In the genomic region with DNA sequence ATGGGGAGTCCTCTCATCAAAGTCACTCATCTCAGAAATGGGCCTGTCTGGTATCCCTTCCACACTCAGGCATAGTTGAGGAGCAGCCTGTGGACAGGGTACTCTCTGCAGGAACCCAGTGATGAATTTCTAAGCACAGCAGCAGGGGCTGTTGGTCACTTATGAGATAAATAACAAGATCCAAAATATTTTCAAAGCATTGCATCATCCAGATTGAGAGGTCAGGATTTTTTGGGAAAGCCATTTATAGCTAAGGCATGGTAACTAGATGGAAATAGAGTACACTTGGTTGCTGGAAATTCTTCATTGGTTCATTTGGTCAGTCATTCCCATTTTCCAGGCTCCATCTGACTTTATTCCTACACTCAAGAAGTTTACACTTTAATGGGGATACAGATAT, we compare ENCODE assay signal across 1 cellular context.
TF ChIP-seq lines count a peak whose summit lies in the region.

No MANE protein-coding gene starts in this region.

TF ChIP-seq in WTC11, 78 proteins besides CTCF, POLR2A, EP300 and RAD21 (continued from another document):
- TF ChIP-seq, protein P1, sequence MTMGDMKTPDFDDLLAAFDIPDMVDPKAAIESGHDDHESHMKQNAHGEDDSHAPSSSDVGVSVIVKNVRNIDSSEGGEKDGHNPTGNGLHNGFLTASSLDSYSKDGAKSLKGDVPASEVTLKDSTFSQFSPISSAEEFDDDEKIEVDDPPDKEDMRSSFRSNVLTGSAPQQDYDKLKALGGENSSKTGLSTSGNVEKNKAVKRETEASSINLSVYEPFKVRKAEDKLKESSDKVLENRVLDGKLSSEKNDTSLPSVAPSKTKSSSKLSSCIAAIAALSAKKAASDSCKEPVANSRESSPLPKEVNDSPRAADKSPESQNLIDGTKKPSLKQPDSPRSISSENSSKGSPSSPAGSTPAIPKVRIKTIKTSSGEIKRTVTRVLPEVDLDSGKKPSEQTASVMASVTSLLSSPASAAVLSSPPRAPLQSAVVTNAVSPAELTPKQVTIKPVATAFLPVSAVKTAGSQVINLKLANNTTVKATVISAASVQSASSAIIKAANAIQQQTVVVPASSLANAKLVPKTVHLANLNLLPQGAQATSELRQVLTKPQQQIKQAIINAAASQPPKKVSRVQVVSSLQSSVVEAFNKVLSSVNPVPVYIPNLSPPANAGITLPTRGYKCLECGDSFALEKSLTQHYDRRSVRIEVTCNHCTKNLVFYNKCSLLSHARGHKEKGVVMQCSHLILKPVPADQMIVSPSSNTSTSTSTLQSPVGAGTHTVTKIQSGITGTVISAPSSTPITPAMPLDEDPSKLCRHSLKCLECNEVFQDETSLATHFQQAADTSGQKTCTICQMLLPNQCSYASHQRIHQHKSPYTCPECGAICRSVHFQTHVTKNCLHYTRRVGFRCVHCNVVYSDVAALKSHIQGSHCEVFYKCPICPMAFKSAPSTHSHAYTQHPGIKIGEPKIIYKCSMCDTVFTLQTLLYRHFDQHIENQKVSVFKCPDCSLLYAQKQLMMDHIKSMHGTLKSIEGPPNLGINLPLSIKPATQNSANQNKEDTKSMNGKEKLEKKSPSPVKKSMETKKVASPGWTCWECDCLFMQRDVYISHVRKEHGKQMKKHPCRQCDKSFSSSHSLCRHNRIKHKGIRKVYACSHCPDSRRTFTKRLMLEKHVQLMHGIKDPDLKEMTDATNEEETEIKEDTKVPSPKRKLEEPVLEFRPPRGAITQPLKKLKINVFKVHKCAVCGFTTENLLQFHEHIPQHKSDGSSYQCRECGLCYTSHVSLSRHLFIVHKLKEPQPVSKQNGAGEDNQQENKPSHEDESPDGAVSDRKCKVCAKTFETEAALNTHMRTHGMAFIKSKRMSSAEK (CRISPR knock-in tag; IDR thresholded peaks at IDR 0.05; ENCODE audit: borderline replicate concordance) = no peak
- TF ChIP-seq IRF2 (CRISPR knock-in tag; IDR thresholded peaks at IDR 0.05; ENCODE audit: borderline replicate concordance, low read depth) (no peak), JUN (CRISPR knock-in tag; IDR thresholded peaks at IDR 0.05) (no peak), HMGA2 (CRISPR knock-in tag; IDR thresholded peaks at IDR 0.05) (no peak), ZNF671 (CRISPR knock-in tag; IDR thresholded peaks at IDR 0.05) (no peak), ZNF317 (CRISPR knock-in tag; IDR thresholded peaks at IDR 0.05; ENCODE audit: borderline replicate concordance, low read depth) (no peak), ZNF232 (CRISPR knock-in tag; IDR thresholded peaks at IDR 0.05) (no peak), CBFB (CRISPR knock-in tag; IDR thresholded peaks at IDR 0.05; ENCODE audit: low read depth) (no peak), ATF1 (CRISPR knock-in tag; IDR thresholded peaks at IDR 0.05) (no peak), ZBTB21 (CRISPR knock-in tag; IDR thresholded peaks at IDR 0.05; ENCODE audit: borderline replicate concordance) (no peak)
- TF ChIP-seq, protein P2, sequence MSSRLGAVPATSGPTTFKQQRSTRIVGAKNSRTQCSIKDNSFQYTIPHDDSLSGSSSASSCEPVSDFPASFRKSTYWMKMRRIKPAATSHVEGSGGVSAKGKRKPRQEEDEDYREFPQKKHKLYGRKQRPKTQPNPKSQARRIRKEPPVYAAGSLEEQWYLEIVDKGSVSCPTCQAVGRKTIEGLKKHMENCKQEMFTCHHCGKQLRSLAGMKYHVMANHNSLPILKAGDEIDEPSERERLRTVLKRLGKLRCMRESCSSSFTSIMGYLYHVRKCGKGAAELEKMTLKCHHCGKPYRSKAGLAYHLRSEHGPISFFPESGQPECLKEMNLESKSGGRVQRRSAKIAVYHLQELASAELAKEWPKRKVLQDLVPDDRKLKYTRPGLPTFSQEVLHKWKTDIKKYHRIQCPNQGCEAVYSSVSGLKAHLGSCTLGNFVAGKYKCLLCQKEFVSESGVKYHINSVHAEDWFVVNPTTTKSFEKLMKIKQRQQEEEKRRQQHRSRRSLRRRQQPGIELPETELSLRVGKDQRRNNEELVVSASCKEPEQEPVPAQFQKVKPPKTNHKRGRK (CRISPR knock-in tag; IDR thresholded peaks at IDR 0.05; ENCODE audit: borderline replicate concordance) = no peak
- TF ChIP-seq, protein P3, sequence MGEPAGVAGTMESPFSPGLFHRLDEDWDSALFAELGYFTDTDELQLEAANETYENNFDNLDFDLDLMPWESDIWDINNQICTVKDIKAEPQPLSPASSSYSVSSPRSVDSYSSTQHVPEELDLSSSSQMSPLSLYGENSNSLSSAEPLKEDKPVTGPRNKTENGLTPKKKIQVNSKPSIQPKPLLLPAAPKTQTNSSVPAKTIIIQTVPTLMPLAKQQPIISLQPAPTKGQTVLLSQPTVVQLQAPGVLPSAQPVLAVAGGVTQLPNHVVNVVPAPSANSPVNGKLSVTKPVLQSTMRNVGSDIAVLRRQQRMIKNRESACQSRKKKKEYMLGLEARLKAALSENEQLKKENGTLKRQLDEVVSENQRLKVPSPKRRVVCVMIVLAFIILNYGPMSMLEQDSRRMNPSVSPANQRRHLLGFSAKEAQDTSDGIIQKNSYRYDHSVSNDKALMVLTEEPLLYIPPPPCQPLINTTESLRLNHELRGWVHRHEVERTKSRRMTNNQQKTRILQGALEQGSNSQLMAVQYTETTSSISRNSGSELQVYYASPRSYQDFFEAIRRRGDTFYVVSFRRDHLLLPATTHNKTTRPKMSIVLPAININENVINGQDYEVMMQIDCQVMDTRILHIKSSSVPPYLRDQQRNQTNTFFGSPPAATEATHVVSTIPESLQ (CRISPR knock-in tag; IDR thresholded peaks at IDR 0.05) = no peak
- TF ChIP-seq, protein P4, sequence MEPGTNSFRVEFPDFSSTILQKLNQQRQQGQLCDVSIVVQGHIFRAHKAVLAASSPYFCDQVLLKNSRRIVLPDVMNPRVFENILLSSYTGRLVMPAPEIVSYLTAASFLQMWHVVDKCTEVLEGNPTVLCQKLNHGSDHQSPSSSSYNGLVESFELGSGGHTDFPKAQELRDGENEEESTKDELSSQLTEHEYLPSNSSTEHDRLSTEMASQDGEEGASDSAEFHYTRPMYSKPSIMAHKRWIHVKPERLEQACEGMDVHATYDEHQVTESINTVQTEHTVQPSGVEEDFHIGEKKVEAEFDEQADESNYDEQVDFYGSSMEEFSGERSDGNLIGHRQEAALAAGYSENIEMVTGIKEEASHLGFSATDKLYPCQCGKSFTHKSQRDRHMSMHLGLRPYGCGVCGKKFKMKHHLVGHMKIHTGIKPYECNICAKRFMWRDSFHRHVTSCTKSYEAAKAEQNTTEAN (CRISPR knock-in tag; IDR thresholded peaks at IDR 0.05) = no peak
- TF ChIP-seq, protein P5, sequence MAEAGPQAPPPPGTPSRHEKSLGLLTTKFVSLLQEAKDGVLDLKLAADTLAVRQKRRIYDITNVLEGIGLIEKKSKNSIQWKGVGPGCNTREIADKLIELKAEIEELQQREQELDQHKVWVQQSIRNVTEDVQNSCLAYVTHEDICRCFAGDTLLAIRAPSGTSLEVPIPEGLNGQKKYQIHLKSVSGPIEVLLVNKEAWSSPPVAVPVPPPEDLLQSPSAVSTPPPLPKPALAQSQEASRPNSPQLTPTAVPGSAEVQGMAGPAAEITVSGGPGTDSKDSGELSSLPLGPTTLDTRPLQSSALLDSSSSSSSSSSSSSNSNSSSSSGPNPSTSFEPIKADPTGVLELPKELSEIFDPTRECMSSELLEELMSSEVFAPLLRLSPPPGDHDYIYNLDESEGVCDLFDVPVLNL (CRISPR knock-in tag; IDR thresholded peaks at IDR 0.05; ENCODE audit: borderline replicate concordance, low read depth) = no peak
- TF ChIP-seq, protein P6, sequence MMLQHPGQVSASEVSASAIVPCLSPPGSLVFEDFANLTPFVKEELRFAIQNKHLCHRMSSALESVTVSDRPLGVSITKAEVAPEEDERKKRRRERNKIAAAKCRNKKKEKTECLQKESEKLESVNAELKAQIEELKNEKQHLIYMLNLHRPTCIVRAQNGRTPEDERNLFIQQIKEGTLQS (CRISPR knock-in tag; conservative IDR thresholded peaks at IDR 0.05) = no peak
- TF ChIP-seq, protein P7, sequence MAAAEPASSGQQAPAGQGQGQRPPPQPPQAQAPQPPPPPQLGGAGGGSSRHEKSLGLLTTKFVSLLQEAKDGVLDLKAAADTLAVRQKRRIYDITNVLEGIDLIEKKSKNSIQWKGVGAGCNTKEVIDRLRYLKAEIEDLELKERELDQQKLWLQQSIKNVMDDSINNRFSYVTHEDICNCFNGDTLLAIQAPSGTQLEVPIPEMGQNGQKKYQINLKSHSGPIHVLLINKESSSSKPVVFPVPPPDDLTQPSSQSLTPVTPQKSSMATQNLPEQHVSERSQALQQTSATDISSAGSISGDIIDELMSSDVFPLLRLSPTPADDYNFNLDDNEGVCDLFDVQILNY (CRISPR knock-in tag; IDR thresholded peaks at IDR 0.05) = no peak
